In genomic region chr1:218377143-218377660, GRCh38 we compare ENCODE assay signal across 8 cellular contexts. TPM values are rescaled to one million over a fixed set of nuclear protein-coding genes. Genes with fewer than 3 reads are reported as not detected.
DNase-seq lines count a peak whose midpoint lies in the region; ATAC-seq and TF ChIP-seq lines count a peak whose summit lies in the region.

No MANE protein-coding gene starts in this region.

- H3K4me1 ChIP-seq in body of pancreas: peaks cover 33% of the 10 kb centered on the region

- 56 to 57% methylated on average over 4 of the region's 4 CpGs for WGBS in body of pancreas, 2 donors

- intact Hi-C loops in body of pancreas (cut with DNase I): no loop called here

- H3K9me3 ChIP-seq in body of pancreas: no peaks in the 10 kb centered on the region

- no peaks in the 10 kb centered on the region for H3K36me3 ChIP-seq in body of pancreas (replicated peaks in 1 of 2; ENCODE audit: insufficient read depth in 1 of 2, low read depth in 2 of 2)

- H3K27me3 ChIP-seq in body of pancreas: no peaks in the 10 kb centered on the region

- TF ChIP-seq POLR2A in body of pancreas (IDR thresholded peaks at IDR 0.05): no peak

- DNase-seq in AG08396 (ENCODE audit: low spot score) (peak; percentile 76), epithelial cell of proximal tubule (ENCODE audit: low read depth) (peak; percentile 91), NCI-H69 (lab: John Stamatoyannopoulos, UW) (no peak), body of pancreas (no peak)
- peak; percentile 35 to 53 for DNase-seq in activated CD4-positive, alpha-beta T cell treated with anti-CD3 and anti-CD28 coated beads for 24 hours (ENCODE audit: low read depth in 2 of 2)
- DNase-seq in stimulated activated CD4-positive, alpha-beta T cell treated with anti-CD3 and anti-CD28 coated beads, TNF-alpha, amount 100 ng/mL, for 24 hours (ENCODE audit: low read depth in 3 of 3): peak; percentile 46 to 65 (median 64)

- H3K4me3 ChIP-seq in epithelial cell of proximal tubule (ENCODE audit: low read depth, low read length): no peak overlapping the region
- H3K4me3 ChIP-seq in body of pancreas: no peak overlapping the region

- H3K27ac ChIP-seq in body of pancreas: no peak overlapping the region

- TF ChIP-seq CTCF in epithelial cell of proximal tubule (conservative IDR thresholded peaks at IDR 0.05; ENCODE audit: low read depth, low read length): no peak
- TF ChIP-seq CTCF in body of pancreas (IDR thresholded peaks at IDR 0.05): no peak

- ATAC-seq in GM21360 (IDR thresholded peaks at IDR 0.05; ENCODE audit: unreplicated experiment) (peak; percentile 88), HG03575 (IDR thresholded peaks at IDR 0.05; ENCODE audit: extremely low read depth, insufficient number of reproducible peaks, low FRiP score, unreplicated experiment) (peak; percentile 72), body of pancreas (no peak)

RNA-seq across cellular contexts. Expression of gene TGFB2, which starts 32.1 kb away (rescaled TPM):
- total RNA-seq in epithelial cell of proximal tubule: 33.7 and 35.7 TPM in 2 replicates
- total RNA-seq in body of pancreas: 1 to 10 TPM; 4.3 to 4.9 TPM

Comparison
In these comparisons a context has a peak if more than half of its experiments do, and no peak if none do; other contexts are left out.
1. DNase-seq: peak in AG08396 (single experiment), activated CD4-positive, alpha-beta T cell treated with anti-CD3 and anti-CD28 coated beads for 24 hours (2 of 2), epithelial cell of proximal tubule (single experiment) and stimulated activated CD4-positive, alpha-beta T cell treated with anti-CD3 and anti-CD28 coated beads, TNF-alpha, amount 100 ng/mL, for 24 hours (3 of 3); none in NCI-H69 (single experiment) and body of pancreas (0 of 4).